Comparison of ENCODE assay signal across 12 cellular contexts in genomic region chr18:70036771-70037452, GRCh38.
A peak's percentile ranks its signal among the peaks of the same experiment; 100 is the strongest.
DNase-seq lines count a peak whose midpoint lies in the region; ATAC-seq, FAIRE-seq and TF ChIP-seq lines count a peak whose summit lies in the region.
"Had no signal": no experiment of that assay in that cellular context is flagged by ENCODE, and none has a peak within 500 bp of the region (broad histone marks: within the 10 kb centered on the region; RNA-seq: fewer than 3 reads in every experiment).

No MANE protein-coding gene starts in this region.

- CTCF ChIA-PET in K562 (lab: Yijun Ruan, JAX; ENCODE audit: low intra/inter-chr PET ratio): no interaction called here

- H3K4me1 ChIP-seq in K562 (replicated peaks in 1 of 2; ENCODE audit: control insufficient read depth in 2 of 2, insufficient read depth in 2 of 2, low read length in 2 of 2) (peaks cover 6 to 9% of the 10 kb centered on the region in 2 experiments; a peak in 4 of 5 replicates), uterus (no peaks in the 10 kb centered on the region)
- H3K4me1 ChIP-seq: body of pancreas, gastroesophageal sphincter had no signal

- peak overlapping the region; percentile 48 to 56; a peak in 2 of 4 replicates for H3K9ac ChIP-seq in K562 (ENCODE audit: insufficient read depth in 1 of 2, low read depth in 2 of 2, low read length in 2 of 2)

- TF ChIP-seq EP300 in K562 (IDR thresholded peaks at IDR 0.05; ENCODE audit: low read length): peak; percentile 68

- no peaks in the 10 kb centered on the region for H3K9me3 ChIP-seq in K562 (replicated peaks; ENCODE audit: control insufficient read depth, insufficient read depth, low read depth, low read length)
- no peaks in the 10 kb centered on the region for H3K9me3 ChIP-seq in uterus
- H3K9me3 ChIP-seq: body of pancreas, gastroesophageal sphincter had no signal

- DNase-seq in K562 (ENCODE audit: extremely low read depth in 1 of 4, low spot score in 3 of 4) (peak in 3 of 4 experiments; percentile 10 to 65 (median 42)), uterus (no peak), mucosa of gallbladder (ENCODE audit: low spot score) (no peak), HK-2 (ENCODE audit: unreplicated experiment) (no peak)
- no peak for DNase-seq in stimulated activated CD4-positive, alpha-beta T cell treated with anti-CD3 and anti-CD28 coated beads, Interleukin-4, amount 100 ng/mL, for 24 hours
- DNase-seq: activated CD4-positive, alpha-beta T cell treated with anti-CD3 and anti-CD28 coated beads, Interleukin-2, amount 10 ng/mL, durations not matched to agents 7 days and 5 days; body of pancreas; naive thymus-derived CD8-positive, alpha-beta T cell had no signal

- TF ChIP-seq CTCF in K562 (IDR thresholded peaks at IDR 0.05 in 2 of 3, conservative IDR thresholded peaks at IDR 0.05 in 1 of 3; ENCODE audit: insufficient read depth in 2 of 3, low read depth in 1 of 3, low read length in 3 of 3): no peak
- no peak for TF ChIP-seq CTCF in uterus (IDR thresholded peaks at IDR 0.05)

- no peak for TF ChIP-seq RAD21 in K562 (CRISPR knock-in tag; conservative IDR thresholded peaks at IDR 0.05 in 1 of 2, IDR thresholded peaks at IDR 0.05 in 1 of 2)

- ATAC-seq in GM18505 (IDR thresholded peaks at IDR 0.05; ENCODE audit: unreplicated experiment) (peak; percentile 99), GM21360 (IDR thresholded peaks at IDR 0.05; ENCODE audit: unreplicated experiment) (peak; percentile 100), HG03095 (IDR thresholded peaks at IDR 0.05; ENCODE audit: unreplicated experiment) (peak; percentile 99), K562 (peak; percentile 93)
- ATAC-seq: body of pancreas; gastroesophageal sphincter; naive thymus-derived CD8-positive, alpha-beta T cell had no signal

- peak; percentile 82 for FAIRE-seq in K562 (lab: Jason Lieb, UNC)

- peak overlapping the region; percentile 44; the same call in 1 of the 2 replicates for H2AFZ ChIP-seq in K562 (ENCODE audit: low read depth, low read length)

- no peaks in the 10 kb centered on the region for H3K9me1 ChIP-seq in K562 (ENCODE audit: control insufficient read depth, insufficient read depth, low read length)

- no peak overlapping the region for H3K4me3 ChIP-seq in K562
- no peak overlapping the region for H3K4me3 ChIP-seq in uterus
- H3K4me3 ChIP-seq: body of pancreas, gastroesophageal sphincter had no signal

- H3K27me3 ChIP-seq in K562 (ENCODE audit: control insufficient read depth in 2 of 2, insufficient read depth in 2 of 2, low read length in 2 of 2) (no peaks in the 10 kb centered on the region), uterus (no peaks in the 10 kb centered on the region)
- H3K27me3 ChIP-seq: body of pancreas, gastroesophageal sphincter had no signal

- BruUV-seq in K562 (replicated peaks; lab: Mats Ljungman, UMichigan): no TSS peak

- in situ Hi-C loops in K562 (cut with MboI): no loop called here

- H3K36me3 ChIP-seq in K562 (ENCODE audit: control insufficient read depth, insufficient read depth, low read length): peaks cover 4% of the 10 kb centered on the region; the same call in 1 of the 3 replicates
- H3K36me3 ChIP-seq in uterus: no peaks in the 10 kb centered on the region

- H3K27ac ChIP-seq in K562 (ENCODE audit: extremely low read depth, low read depth, low read length) (peak overlapping the region; percentile 81), uterus (no peak overlapping the region)
- H3K27ac ChIP-seq: body of pancreas, gastroesophageal sphincter had no signal

- no peaks in the 10 kb centered on the region for H4K20me1 ChIP-seq in K562 (replicated peaks; ENCODE audit: control insufficient read depth, insufficient read depth, low read length)

- intact Hi-C loops in K562 (cut with micrococcal nuclease) (no loop called here), uterus (cut with DNase I; ENCODE audit: low total_unique reads) (no loop called here)

- POLR2A ChIA-PET in K562 (lab: Yijun Ruan, JAX): interaction anchor here (0.9 to 1.0 kb wide), 2 partner anchors 9 to 30 kb away, joined by 3 read pairs; no protein-coding TSS in a partner anchor

- no peaks in the 10 kb centered on the region for H3K79me2 ChIP-seq in K562 (ENCODE audit: control insufficient read depth, insufficient read depth, low read length)

- 24% methylated on average over 8 of the region's 9 CpGs for WGBS in K562 (ENCODE audit: insufficient coverage, low coverage, missing lambda C conversion rate)

- peak overlapping the region; percentile 53; the same call in 1 of the 2 replicates for H3K4me2 ChIP-seq in K562 (ENCODE audit: insufficient read depth, low read length)

- TF ChIP-seq POLR2A in GM18505 (IDR thresholded peaks at IDR 0.05; ENCODE audit: borderline replicate concordance, extremely low read depth, insufficient read depth, insufficient read length) (peak; percentile 34), K562 (conservative IDR thresholded peaks at IDR 0.05) (no peak), uterus (IDR thresholded peaks at IDR 0.05) (no peak)

TF ChIP-seq in K562, 482 proteins besides CTCF, POLR2A, EP300 and RAD21 (continues in another document):
- TF ChIP-seq ZKSCAN8 (CRISPR knock-in tag; IDR thresholded peaks at IDR 0.05) (no peak), CBFA2T3 (IDR thresholded peaks at IDR 0.05) (peak; percentile 85), ZZZ3 (IDR thresholded peaks at IDR 0.05) (no peak), NCOA6 (IDR thresholded peaks at IDR 0.05) (no peak), NFIC (IDR thresholded peaks at IDR 0.05) (0 out of 2 replicates have a peak, but pooled peaks have one; percentile 9), HDAC3 (IDR thresholded peaks at IDR 0.05; ENCODE audit: borderline replicate concordance, partially characterized antibody) (no peak), RCOR1 (IDR thresholded peaks at IDR 0.05; ENCODE audit: borderline replicate concordance in 1 of 2, low read depth in 2 of 2, low read length in 2 of 2) (peak; percentile 91 to 96), HMBOX1 (IDR thresholded peaks at IDR 0.05) (peak; percentile 38; the same call in 1 of the 2 replicates), FOXK2 (conservative IDR thresholded peaks at IDR 0.05 in 1 of 2, IDR thresholded peaks at IDR 0.05 in 1 of 2; ENCODE audit: low read depth in 2 of 2) (peak in 1 of 2 experiments; percentile 28; a peak in 1 of 4 replicates), HDAC2 (IDR thresholded peaks at IDR 0.05) (peak; percentile 60; the same call in 1 of the 2 replicates), PRDM10 (IDR thresholded peaks at IDR 0.05; ENCODE audit: partially characterized antibody) (peak; percentile 44), SP2 (IDR thresholded peaks at IDR 0.05; ENCODE audit: extremely low read depth, low read depth, low read length, poor library complexity, severe bottlenecking) (no peak), TEAD1 (CRISPR knock-in tag; IDR thresholded peaks at IDR 0.05) (no peak), ARID1B (IDR thresholded peaks at IDR 0.05) (peak; percentile 88), MBD2 (IDR thresholded peaks at IDR 0.05; ENCODE audit: borderline replicate concordance, low read depth) (no peak), GABPB2 (CRISPR knock-in tag; conservative IDR thresholded peaks at IDR 0.05) (no peak), VEZF1 (CRISPR knock-in tag; IDR thresholded peaks at IDR 0.05) (peak; percentile 36; the same call in 1 of the 2 replicates), SMARCA4 (IDR thresholded peaks at IDR 0.05) (peak; percentile 67), KAT2B (IDR thresholded peaks at IDR 0.05; ENCODE audit: low read depth, low read length) (no peak)

Comparison
In these comparisons a context has a peak if more than half of its experiments do, and no peak if none do; other contexts are left out.
1. DNase-seq: peak in K562 (3 of 4); none in stimulated activated CD4-positive, alpha-beta T cell treated with anti-CD3 and anti-CD28 coated beads, Interleukin-4, amount 100 ng/mL, for 24 hours (single experiment), uterus (0 of 2), mucosa of gallbladder (single experiment) and HK-2 (single experiment).
2. Peak in every context shown above with its lines, with median percentiles within 50 percentile points of each other: ATAC-seq.